ENCODE assay signal across 8 cellular contexts in the genomic region with DNA sequence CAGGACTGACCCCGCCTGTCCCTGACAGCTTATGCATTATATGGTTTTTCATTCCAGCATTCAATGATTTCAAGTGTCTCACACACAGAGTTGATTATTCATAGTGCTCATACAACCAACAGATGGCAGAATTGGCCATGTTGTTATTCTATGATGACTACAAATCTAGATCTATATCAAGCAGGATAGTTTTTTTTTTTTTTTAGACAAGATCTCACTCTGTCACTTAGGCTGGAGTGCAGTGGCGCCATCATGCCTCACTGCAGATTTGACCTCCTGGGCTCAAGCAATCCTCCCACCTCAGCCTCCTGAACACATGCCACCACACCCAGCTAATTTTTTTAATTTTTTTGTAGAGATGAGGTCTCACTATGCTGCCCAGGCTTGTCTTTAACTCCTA. TPM values are rescaled to one million over a fixed set of nuclear protein-coding genes. Genes with fewer than 3 reads are reported as not detected.
A peak's percentile ranks its signal among the peaks of the same experiment; 100 is the strongest.
DNase-seq lines count a peak whose midpoint lies in the region; ATAC-seq and TF ChIP-seq lines count a peak whose summit lies in the region.

No MANE protein-coding gene starts in this region.

- no peaks in the 10 kb centered on the region for H3K27me3 ChIP-seq in CD4-positive, alpha-beta T cell (ENCODE audit: control insufficient read depth, insufficient read depth, low read length)

- H3K27ac ChIP-seq in CD4-positive, alpha-beta T cell (ENCODE audit: low read depth, low read length): no peak overlapping the region

- H3K4me3 Mint-ChIP-seq in CD4-positive, alpha-beta T cell: no peak overlapping the region
- no peak overlapping the region for H3K4me3 Mint-ChIP-seq in central memory CD8-positive, alpha-beta T cell
- no peak overlapping the region for H3K4me3 Mint-ChIP-seq in osteocyte (ENCODE audit: unreplicated experiment)

- CTCF ChIA-PET in CD4-positive, alpha-beta T cell (lab: Charles Lee): interaction anchor here (0.7 to 2.2 kb wide), 7 partner anchors 18 to 926 kb away, joined by 3 to 8 read pairs (median 3); no protein-coding TSS in a partner anchor

- H3K4me1 Mint-ChIP-seq in CD4-positive, alpha-beta T cell (ENCODE audit: low read depth): peaks cover 23% of the 10 kb centered on the region
- H3K4me1 Mint-ChIP-seq in central memory CD8-positive, alpha-beta T cell: peaks cover 17% of the 10 kb centered on the region
- no peaks in the 10 kb centered on the region for H3K4me1 Mint-ChIP-seq in osteocyte (ENCODE audit: unreplicated experiment)

- no peaks in the 10 kb centered on the region for H3K9me3 ChIP-seq in CD4-positive, alpha-beta T cell (ENCODE audit: control insufficient read depth, low read length)

- POLR2A ChIA-PET in CD4-positive, alpha-beta T cell (lab: Charles Lee): interaction anchor here (0.7 kb wide), 2 partner anchors 209 to 1230 kb away, joined by 3 to 5 read pairs; no protein-coding TSS in a partner anchor

- H3K36me3 Mint-ChIP-seq in CD4-positive, alpha-beta T cell (ENCODE audit: low read depth): no peaks in the 10 kb centered on the region
- no peaks in the 10 kb centered on the region for H3K36me3 Mint-ChIP-seq in central memory CD8-positive, alpha-beta T cell (ENCODE audit: insufficient read depth)
- H3K36me3 Mint-ChIP-seq in osteocyte (ENCODE audit: unreplicated experiment): no peaks in the 10 kb centered on the region

- peak; percentile 48 for TF ChIP-seq CTCF in CD4-positive, alpha-beta T cell (IDR thresholded peaks at IDR 0.05)
- peak; percentile 56 for TF ChIP-seq CTCF in osteocyte (IDR thresholded peaks at IDR 0.05)

- H3K9me3 Mint-ChIP-seq in CD4-positive, alpha-beta T cell: no peaks in the 10 kb centered on the region
- H3K9me3 Mint-ChIP-seq in central memory CD8-positive, alpha-beta T cell: no peaks in the 10 kb centered on the region
- no peaks in the 10 kb centered on the region for H3K9me3 Mint-ChIP-seq in osteocyte (ENCODE audit: unreplicated experiment)

- no peak for DNase-seq in CD4-positive, alpha-beta T cell
- DNase-seq in NCI-H69 (lab: John Stamatoyannopoulos, UW): peak; percentile 57
- no peak for DNase-seq in central memory CD8-positive, alpha-beta T cell (ENCODE audit: low spot score in 2 of 2)
- DNase-seq in osteocyte (ENCODE audit: extremely low spot score, unreplicated experiment): no peak

- no peak overlapping the region for H3K27ac Mint-ChIP-seq in CD4-positive, alpha-beta T cell
- no peak overlapping the region for H3K27ac Mint-ChIP-seq in central memory CD8-positive, alpha-beta T cell (ENCODE audit: low read depth)
- H3K27ac Mint-ChIP-seq in osteocyte (ENCODE audit: unreplicated experiment): no peak overlapping the region

- H3K27me3 Mint-ChIP-seq in CD4-positive, alpha-beta T cell: no peaks in the 10 kb centered on the region
- H3K27me3 Mint-ChIP-seq in central memory CD8-positive, alpha-beta T cell: no peaks in the 10 kb centered on the region
- H3K27me3 Mint-ChIP-seq in osteocyte (ENCODE audit: unreplicated experiment): peaks cover 27% of the 10 kb centered on the region

- peak; percentile 80 for ATAC-seq in CD4-positive, alpha-beta T cell (ENCODE audit: poor library complexity)
- peak; percentile 32 for ATAC-seq in GM18511 (IDR thresholded peaks at IDR 0.05; ENCODE audit: unreplicated experiment)
- ATAC-seq in central memory CD8-positive, alpha-beta T cell (replicated peaks; ENCODE audit: extremely low read depth, poor library complexity, severe bottlenecking): peak; percentile 41
- no peak for ATAC-seq in GM21737 (IDR thresholded peaks at IDR 0.05; ENCODE audit: unreplicated experiment)
- no peak for ATAC-seq in GM19351 (IDR thresholded peaks at IDR 0.05; ENCODE audit: unreplicated experiment)
- ATAC-seq in HG03460 (IDR thresholded peaks at IDR 0.05; ENCODE audit: unreplicated experiment): no peak

- intact Hi-C loops in CD4-positive, alpha-beta T cell (cut with DNase I, micrococcal nuclease): loop anchor here (1.0 to 2.0 kb wide), 3 partner anchors 24 to 207 kb away; no protein-coding TSS in a partner anchor

RNA-seq across cellular contexts. Expression of a gene that starts 40.1 kb away (rescaled TPM):
- 10 to 100 TPM; 15.5 to 18.2 TPM for total RNA-seq in CD4-positive, alpha-beta T cell
- total RNA-seq in osteocyte: 20.4 and 21.2 TPM in 2 replicates

Comparison
In these comparisons a context has a peak if more than half of its experiments do, and no peak if none do; other contexts are left out.
1. ATAC-seq: peak in CD4-positive, alpha-beta T cell (single experiment), GM18511 (single experiment) and central memory CD8-positive, alpha-beta T cell (single experiment); none in GM21737 (single experiment), GM19351 (single experiment) and HG03460 (single experiment).